ENCODE assay signal across 11 cellular contexts in genomic region chr6:56659721-56660373, GRCh38. TPM values are rescaled to one million over a fixed set of nuclear protein-coding genes. Genes with fewer than 3 reads are reported as not detected.
DNase-seq lines count a peak whose midpoint lies in the region; ATAC-seq lines count a peak whose summit lies in the region.
"Had no signal": no experiment of that assay in that cellular context is flagged by ENCODE, and none has a peak within 500 bp of the region (broad histone marks: within the 10 kb centered on the region; RNA-seq: fewer than 3 reads in every experiment).

No MANE protein-coding gene starts in this region.

- H3K4me3 ChIP-seq in right cardiac atrium (ENCODE audit: low read length) = no peak overlapping the region
- no peak overlapping the region for H3K4me3 ChIP-seq in CD8-positive, alpha-beta memory T cell (ENCODE audit: low read length)

- H3K27me3 ChIP-seq in right cardiac atrium (ENCODE audit: control insufficient read depth, insufficient read depth) = no peaks in the 10 kb centered on the region
- H3K27me3 ChIP-seq in CD8-positive, alpha-beta memory T cell (ENCODE audit: insufficient read depth, low read length, poor library complexity, severe bottlenecking) = no peaks in the 10 kb centered on the region

- peaks cover 8% of the 10 kb centered on the region for H3K4me1 Mint-ChIP-seq in activated CD8-positive, alpha-beta memory T cell treated with anti-CD3 and anti-CD28 coated beads, Interleukin-2, amount 10 ng/mL, durations not matched to agents 7 days and 5 days
- H3K4me1 Mint-ChIP-seq in CD8-positive, alpha-beta memory T cell = no peaks in the 10 kb centered on the region
- no peaks in the 10 kb centered on the region for H3K4me1 Mint-ChIP-seq in stimulated activated effector memory CD8-positive, alpha-beta T cell treated with anti-CD3 and anti-CD28 coated beads, Interleukin-12 subunit alpha, Interleukin-12 subunit beta, amount 100 ng/mL, for 72 hours

- WGBS in right cardiac atrium = 62% methylated on average over 2 of the region's 2 CpGs

- peaks cover 3% of the 10 kb centered on the region for H3K4me1 ChIP-seq in right cardiac atrium (ENCODE audit: control insufficient read depth, insufficient read depth, low read length)
- no peaks in the 10 kb centered on the region for H3K4me1 ChIP-seq in CD8-positive, alpha-beta memory T cell (ENCODE audit: insufficient read depth, low read length)
- H3K4me1 ChIP-seq: parathyroid adenoma had no signal

- H3K27ac Mint-ChIP-seq in activated CD8-positive, alpha-beta memory T cell treated with anti-CD3 and anti-CD28 coated beads, Interleukin-2, amount 10 ng/mL, durations not matched to agents 7 days and 5 days = no peak overlapping the region
- peak overlapping the region in 1 of 8 donors; percentile 30 for H3K27ac Mint-ChIP-seq in CD8-positive, alpha-beta memory T cell
- H3K27ac Mint-ChIP-seq in stimulated activated effector memory CD8-positive, alpha-beta T cell treated with anti-CD3 and anti-CD28 coated beads, Interleukin-12 subunit alpha, Interleukin-12 subunit beta, amount 100 ng/mL, for 72 hours = no peak overlapping the region

- no peaks in the 10 kb centered on the region for H3K9me3 ChIP-seq in right cardiac atrium (ENCODE audit: control insufficient read depth, low read length)
- H3K9me3 ChIP-seq in CD8-positive, alpha-beta memory T cell (ENCODE audit: low read length) = no peaks in the 10 kb centered on the region

- CTCF ChIA-PET in activated CD8-positive, alpha-beta memory T cell treated with anti-CD3 and anti-CD28 coated beads, Interleukin-2, amount 10 ng/mL, durations not matched to agents 7 days and 5 days (lab: Charles Lee) = no interaction called here
- CTCF ChIA-PET in CD8-positive, alpha-beta memory T cell (lab: Charles Lee) = no interaction called here

- peak overlapping the region; percentile 16 for H3K27ac ChIP-seq in right cardiac atrium (ENCODE audit: low read length)
- H3K27ac ChIP-seq in CD8-positive, alpha-beta memory T cell (ENCODE audit: low read depth, low read length) = no peak overlapping the region
- H3K27ac ChIP-seq: parathyroid adenoma had no signal

- no peak for DNase-seq in right cardiac atrium
- DNase-seq in activated CD8-positive, alpha-beta memory T cell treated with anti-CD3 and anti-CD28 coated beads, Interleukin-2, amount 10 ng/mL, durations not matched to agents 7 days and 5 days = no peak
- DNase-seq in CD8-positive, alpha-beta memory T cell = no peak
- DNase-seq in stimulated activated effector memory CD8-positive, alpha-beta T cell treated with anti-CD3 and anti-CD28 coated beads, Interleukin-12 subunit alpha, Interleukin-12 subunit beta, amount 100 ng/mL, for 72 hours (ENCODE audit: low spot score in 2 of 2) = no peak
- no peak for DNase-seq in COR-L47 (lab: John Stamatoyannopoulos, UW)
- DNase-seq: GDM1, NCI-H226 had no signal

- no peaks in the 10 kb centered on the region for H3K9me3 Mint-ChIP-seq in activated CD8-positive, alpha-beta memory T cell treated with anti-CD3 and anti-CD28 coated beads, Interleukin-2, amount 10 ng/mL, durations not matched to agents 7 days and 5 days (ENCODE audit: low read depth)
- H3K9me3 Mint-ChIP-seq in CD8-positive, alpha-beta memory T cell = peaks cover 0 to 3% (median 0%) of the 10 kb centered on the region in 5 donors
- no peaks in the 10 kb centered on the region for H3K9me3 Mint-ChIP-seq in stimulated activated effector memory CD8-positive, alpha-beta T cell treated with anti-CD3 and anti-CD28 coated beads, Interleukin-12 subunit alpha, Interleukin-12 subunit beta, amount 100 ng/mL, for 72 hours

- H3K27me3 Mint-ChIP-seq in activated CD8-positive, alpha-beta memory T cell treated with anti-CD3 and anti-CD28 coated beads, Interleukin-2, amount 10 ng/mL, durations not matched to agents 7 days and 5 days = peaks cover 4% of the 10 kb centered on the region
- peaks cover 0 to 1% of the 10 kb centered on the region in 2 donors for H3K27me3 Mint-ChIP-seq in CD8-positive, alpha-beta memory T cell

- H3K4me3 Mint-ChIP-seq in activated CD8-positive, alpha-beta memory T cell treated with anti-CD3 and anti-CD28 coated beads, Interleukin-2, amount 10 ng/mL, durations not matched to agents 7 days and 5 days = no peak overlapping the region
- no peak overlapping the region for H3K4me3 Mint-ChIP-seq in CD8-positive, alpha-beta memory T cell
- no peak overlapping the region for H3K4me3 Mint-ChIP-seq in stimulated activated effector memory CD8-positive, alpha-beta T cell treated with anti-CD3 and anti-CD28 coated beads, Interleukin-12 subunit alpha, Interleukin-12 subunit beta, amount 100 ng/mL, for 72 hours

- no peaks in the 10 kb centered on the region for H3K36me3 ChIP-seq in CD8-positive, alpha-beta memory T cell (ENCODE audit: insufficient read depth, low read length)

- no peaks in the 10 kb centered on the region for H3K36me3 Mint-ChIP-seq in activated CD8-positive, alpha-beta memory T cell treated with anti-CD3 and anti-CD28 coated beads, Interleukin-2, amount 10 ng/mL, durations not matched to agents 7 days and 5 days
- no peaks in the 10 kb centered on the region for H3K36me3 Mint-ChIP-seq in CD8-positive, alpha-beta memory T cell
- H3K36me3 Mint-ChIP-seq in stimulated activated effector memory CD8-positive, alpha-beta T cell treated with anti-CD3 and anti-CD28 coated beads, Interleukin-12 subunit alpha, Interleukin-12 subunit beta, amount 100 ng/mL, for 72 hours = no peaks in the 10 kb centered on the region

- POLR2A ChIA-PET in CD8-positive, alpha-beta memory T cell (lab: Charles Lee) = no interaction called here

- peak; percentile 79 for ATAC-seq in GM18517 (IDR thresholded peaks at IDR 0.05; ENCODE audit: unreplicated experiment)
- ATAC-seq in GM21576 (IDR thresholded peaks at IDR 0.05; ENCODE audit: unreplicated experiment) = peak; percentile 93
- ATAC-seq in HG03460 (IDR thresholded peaks at IDR 0.05; ENCODE audit: unreplicated experiment) = peak; percentile 93
- peak in 1 of 2 donors; percentile 43 for ATAC-seq in right cardiac atrium
- ATAC-seq in activated CD8-positive, alpha-beta memory T cell treated with anti-CD3 and anti-CD28 coated beads, Interleukin-2, amount 10 ng/mL, durations not matched to agents 7 days and 5 days = no peak
- ATAC-seq in stimulated activated effector memory CD8-positive, alpha-beta T cell treated with anti-CD3 and anti-CD28 coated beads, Interleukin-12 subunit alpha, Interleukin-12 subunit beta, amount 100 ng/mL, for 72 hours = no peak

- intact Hi-C loops in right cardiac atrium (cut with DNase I) = no loop called here

RNA-seq across cellular contexts. Expression of gene DST, which starts 17.2 kb away (rescaled TPM):
- total RNA-seq in right cardiac atrium = 100 to 1,000 TPM; 193 to 308 (median 237) TPM
- 148 TPM for polyA plus RNA-seq in right cardiac atrium
- total RNA-seq in activated CD8-positive, alpha-beta memory T cell treated with anti-CD3 and anti-CD28 coated beads, Interleukin-2, amount 10 ng/mL, durations not matched to agents 7 days and 5 days = 1 to 10 TPM; 4.0 to 4.3 TPM
- total RNA-seq in CD8-positive, alpha-beta memory T cell = 1 to 10 TPM; 1.7 to 1.9 TPM
- polyA plus RNA-seq in CD8-positive, alpha-beta memory T cell = 0.95 TPM

Comparison
In these comparisons a context has a peak if more than half of its experiments do, and no peak if none do; other contexts are left out.
1. ATAC-seq: peak in GM18517 (single experiment), GM21576 (single experiment) and HG03460 (single experiment); none in activated CD8-positive, alpha-beta memory T cell treated with anti-CD3 and anti-CD28 coated beads, Interleukin-2, amount 10 ng/mL, durations not matched to agents 7 days and 5 days (single experiment) and stimulated activated effector memory CD8-positive, alpha-beta T cell treated with anti-CD3 and anti-CD28 coated beads, Interleukin-12 subunit alpha, Interleukin-12 subunit beta, amount 100 ng/mL, for 72 hours (single experiment).
2. RNA of gene DST, which starts 17.2 kb away (total RNA-seq): 193 to 308 TPM in right cardiac atrium; 4.0 to 4.3 TPM in activated CD8-positive, alpha-beta memory T cell treated with anti-CD3 and anti-CD28 coated beads, Interleukin-2, amount 10 ng/mL, durations not matched to agents 7 days and 5 days and 1.7 to 1.9 TPM in CD8-positive, alpha-beta memory T cell; every median in the first group is over 10 times any median in the second.